ENCODE assay signal across 8 cellular contexts in the genomic region with DNA sequence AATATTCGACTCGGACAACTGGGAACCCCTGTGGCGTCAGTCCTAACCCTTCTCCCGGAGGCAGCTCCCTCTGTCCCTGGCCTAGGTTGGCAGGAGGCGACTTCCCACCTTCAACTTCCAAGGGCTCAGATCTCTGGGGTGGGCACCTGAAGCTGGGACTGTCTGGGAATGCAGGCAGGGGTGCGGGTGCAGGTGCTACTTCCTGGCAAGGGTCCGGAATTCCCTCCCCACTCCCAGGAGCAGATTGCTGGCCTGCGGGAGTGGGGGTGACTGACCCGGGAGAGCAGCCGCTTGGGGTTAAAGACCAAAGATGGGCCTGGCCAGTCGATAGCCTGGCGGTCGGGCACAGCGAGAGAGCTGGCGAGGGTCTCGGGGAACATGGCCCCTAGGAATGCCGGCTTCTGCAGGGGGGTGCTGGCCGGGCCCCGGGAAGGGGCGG. TPM values are rescaled to one million over a fixed set of nuclear protein-coding genes. Genes with fewer than 3 reads are reported as not detected.
DNase-seq lines count a peak whose midpoint lies in the region; ATAC-seq and TF ChIP-seq lines count a peak whose summit lies in the region.

No MANE protein-coding gene starts in this region.

- no peak overlapping the region for H2BK15ac ChIP-seq in H9 (ENCODE audit: low read depth, low read length)

- TF ChIP-seq CTCF in H9 (conservative IDR thresholded peaks at IDR 0.05) (no peak), sigmoid colon (IDR thresholded peaks at IDR 0.05) (no peak)

- POLR2A ChIA-PET in activated CD4-positive, alpha-beta memory T cell treated with anti-CD3 and anti-CD28 coated beads for 36 hours (lab: Charles Lee), result interaction anchor here (1.0 to 1.4 kb wide), 5 partner anchors 16 to 145 kb away, joined by 3 to 4 read pairs (median 3); partner anchors contain the start of gene GSTK1

- peak overlapping the region; percentile 87 to 96 for H3K4me3 Mint-ChIP-seq in H9
- H3K4me3 Mint-ChIP-seq in activated CD4-positive, alpha-beta memory T cell treated with anti-CD3 and anti-CD28 coated beads for 36 hours, result peak overlapping the region; percentile 70

- no peak overlapping the region for H4K5ac ChIP-seq in H9 (ENCODE audit: insufficient read length, low read depth, low read length)

- no peak overlapping the region for H2AK5ac ChIP-seq in H9 (ENCODE audit: insufficient read length, low read length)

- ATAC-seq in HG03354 (IDR thresholded peaks at IDR 0.05; ENCODE audit: poor library complexity, severe bottlenecking, unreplicated experiment), result no peak

- H3K4me3 ChIP-seq in iPS-18c (ENCODE audit: insufficient read depth, low read depth, low read length), result peak overlapping the region; percentile 74
- peak overlapping the region in 3 of 4 donors; percentile 12 to 30 (median 21) for H3K4me3 ChIP-seq in sigmoid colon

- H3K79me2 ChIP-seq in H9 (ENCODE audit: insufficient read depth, low read length), result peaks cover 10% of the 10 kb centered on the region; the same call in 1 of the 2 replicates

- peak overlapping the region; percentile 75 for H3K18ac ChIP-seq in H9 (ENCODE audit: insufficient read length, low read depth, low read length)

- H3K23me2 ChIP-seq in H9 (ENCODE audit: insufficient read length, low read depth, low read length, poor library complexity, severe bottlenecking), result peaks cover 10% of the 10 kb centered on the region

- no peak for TF ChIP-seq POLR2A in sigmoid colon (IDR thresholded peaks at IDR 0.05)

- peak overlapping the region; percentile 65 for H3K9ac ChIP-seq in H9 (ENCODE audit: extremely low read depth, insufficient read length, low read length)

- H3K4ac ChIP-seq in H9 (ENCODE audit: low read depth, low read length), result no peak overlapping the region

- H3K4me2 ChIP-seq in H9 (ENCODE audit: insufficient read depth, insufficient read length, low read length), result peak overlapping the region; percentile 87

- no peaks in the 10 kb centered on the region for H3K36me3 ChIP-seq in sigmoid colon

- no peaks in the 10 kb centered on the region for H3K79me1 ChIP-seq in H9 (ENCODE audit: insufficient read depth, low read depth, low read length, poor library complexity, severe bottlenecking)

- H3K4me1 ChIP-seq in H9 (ENCODE audit: insufficient read depth, low read length) (peaks cover 34% of the 10 kb centered on the region), sigmoid colon (peaks cover 0 to 41% (median 25%) of the 10 kb centered on the region in 4 donors)

- H4K20me1 ChIP-seq in H9 (ENCODE audit: control insufficient read depth, insufficient read depth, insufficient read length), result no peaks in the 10 kb centered on the region

- H2AFZ ChIP-seq in H9 (ENCODE audit: low read length), result no peak overlapping the region

- intact Hi-C loops in activated CD4-positive, alpha-beta memory T cell treated with anti-CD3 and anti-CD28 coated beads for 36 hours (cut with micrococcal nuclease), result loop anchor here (1.0 to 5.0 kb wide), 3 partner anchors 28 to 167 kb away; no protein-coding TSS in a partner anchor
- intact Hi-C loops in sigmoid colon (cut with DNase I), result no loop called here

- H3K14ac ChIP-seq in H9 (ENCODE audit: insufficient read depth, low read length), result peak overlapping the region; percentile 83; the same call in 1 of the 2 replicates

- DNase-seq in H9, result no peak
- no peak for DNase-seq in activated CD4-positive, alpha-beta memory T cell treated with anti-CD3 and anti-CD28 coated beads for 36 hours
- no peak for DNase-seq in sigmoid colon
- no peak for DNase-seq in HUDEP-2 (lab: John Stamatoyannopoulos, UW; ENCODE audit: unreplicated experiment in 76 of 76)
- DNase-seq in Ammon's horn (ENCODE audit: low spot score), result no peak
- no peak for DNase-seq in dedifferentiated amniotic fluid mesenchymal stem cell (ENCODE audit: extremely low spot score)

- peaks cover 80 to 84% of the 10 kb centered on the region in 2 experiments for H3K4me1 Mint-ChIP-seq in H9
- H3K4me1 Mint-ChIP-seq in activated CD4-positive, alpha-beta memory T cell treated with anti-CD3 and anti-CD28 coated beads for 36 hours (ENCODE audit: low read depth), result peaks cover 53% of the 10 kb centered on the region

- H2BK120ac ChIP-seq in H9 (ENCODE audit: low read depth, low read length, poor library complexity, severe bottlenecking), result no peak overlapping the region

- H2BK12ac ChIP-seq in H9 (ENCODE audit: insufficient read length, low read depth, low read length), result no peak overlapping the region

- H3K9me3 ChIP-seq in H9 (ENCODE audit: control insufficient read depth, low read depth, low read length) (no peaks in the 10 kb centered on the region), iPS-18c (ENCODE audit: control insufficient read depth, insufficient read depth, low read length) (no peaks in the 10 kb centered on the region), sigmoid colon (no peaks in the 10 kb centered on the region)

- peak overlapping the region; percentile 24 for H2BK5ac ChIP-seq in H9 (ENCODE audit: insufficient read length, low read length)

- H4K91ac ChIP-seq in H9 (ENCODE audit: insufficient read length, low read depth, low read length), result no peak overlapping the region

- TF ChIP-seq EP300 in sigmoid colon (IDR thresholded peaks at IDR 0.05), result no peak

- no peak overlapping the region for H4K8ac ChIP-seq in H9 (replicated peaks; ENCODE audit: insufficient read length, low read depth, low read length)

- no peak overlapping the region for H3T11ph ChIP-seq in H9 (ENCODE audit: low read length)

- no CpG with 5 or more reads among the region's 20 CpGs for WGBS in H9 (ENCODE audit: extremely low coverage, insufficient read length, low lambda C conversion rate)
- 9 to 19% methylated on average over 20 of the region's 20 CpGs for WGBS in sigmoid colon, 2 donors

- H3K9me3 Mint-ChIP-seq in H9, result no peaks in the 10 kb centered on the region
- no peaks in the 10 kb centered on the region for H3K9me3 Mint-ChIP-seq in activated CD4-positive, alpha-beta memory T cell treated with anti-CD3 and anti-CD28 coated beads for 36 hours

- H2BK20ac ChIP-seq in H9 (ENCODE audit: low read depth, low read length, poor library complexity, severe bottlenecking), result no peak overlapping the region

- H3K56ac ChIP-seq in H9 (ENCODE audit: insufficient read length, low read depth, low read length), result no peak overlapping the region

- peak overlapping the region in 2 of 3 experiments; percentile 87 to 96; a peak in 4 of 7 replicates for H3K27ac Mint-ChIP-seq in H9
- no peak overlapping the region for H3K27ac Mint-ChIP-seq in activated CD4-positive, alpha-beta memory T cell treated with anti-CD3 and anti-CD28 coated beads for 36 hours

- CTCF ChIA-PET in activated CD4-positive, alpha-beta memory T cell treated with anti-CD3 and anti-CD28 coated beads for 36 hours (lab: Charles Lee), result interaction anchor here (1.2 to 5.0 kb wide), 7 partner anchors 8 to 193 kb away, joined by 3 to 28 read pairs (median 5); partner anchors contain the start of genes GSTK1 and ZYX

- no peaks in the 10 kb centered on the region for H3K27me3 Mint-ChIP-seq in H9 (ENCODE audit: low read depth)
- H3K27me3 Mint-ChIP-seq in activated CD4-positive, alpha-beta memory T cell treated with anti-CD3 and anti-CD28 coated beads for 36 hours, result no peaks in the 10 kb centered on the region

- no peak overlapping the region for H3K23ac ChIP-seq in H9 (ENCODE audit: insufficient read length, low read depth, low read length)

- H3K27me3 ChIP-seq in H9 (ENCODE audit: insufficient read depth, low read length) (no peaks in the 10 kb centered on the region), sigmoid colon (no peaks in the 10 kb centered on the region)

- no peak overlapping the region for H3K27ac ChIP-seq in H9 (ENCODE audit: insufficient read length, low read depth, low read length)
- no peak overlapping the region for H3K27ac ChIP-seq in sigmoid colon

- H3K36me3 Mint-ChIP-seq in H9 (ENCODE audit: insufficient read depth in 1 of 3, low read depth in 3 of 3), result peaks cover 28 to 32% (median 31%) of the 10 kb centered on the region in 3 experiments
- peaks cover 2% of the 10 kb centered on the region for H3K36me3 Mint-ChIP-seq in activated CD4-positive, alpha-beta memory T cell treated with anti-CD3 and anti-CD28 coated beads for 36 hours

RNA-seq across cellular contexts. Expression of gene EPHA1, which starts 0.4 kb away (rescaled TPM):
- total RNA-seq in H9 (2021) (109 and 119 TPM in 2 replicates), sigmoid colon (1 to 10 TPM in 1 of 4 donors, under 1 TPM in 1, not detected in 2; 0.14 to 1.5 TPM)
- total RNA-seq in activated CD4-positive, alpha-beta memory T cell treated with anti-CD3 and anti-CD28 coated beads for 36 hours, result 1 to 10 TPM; 2.9 to 4.3 TPM
- polyA plus RNA-seq in sigmoid colon, result 10 to 100 TPM in 1 of 3 donors, 1 to 10 TPM in 1, under 1 TPM in 1; 0.92 to 10.2 (median 4.2) TPM

RNA-seq across cellular contexts. Expression of gene ZYX, which starts 27.1 kb away (rescaled TPM):
- total RNA-seq in H9 (2021), result 236 and 237 TPM in 2 replicates
- 100 to 1,000 TPM; 137 to 140 TPM for total RNA-seq in activated CD4-positive, alpha-beta memory T cell treated with anti-CD3 and anti-CD28 coated beads for 36 hours
- 100 to 1,000 TPM in 2 of 4 donors, 10 to 100 TPM in 2; 67.3 to 218 (median 120) TPM for total RNA-seq in sigmoid colon
- 10 to 100 TPM; 34.4 to 91.3 (median 46.8) TPM for polyA plus RNA-seq in sigmoid colon

RNA-seq across cellular contexts. Expression of gene TAS2R60, which starts 35.0 kb away (rescaled TPM):
- total RNA-seq in H9 (2021) (not detected in 2 replicates), sigmoid colon (not detected)
- not detected for total RNA-seq in activated CD4-positive, alpha-beta memory T cell treated with anti-CD3 and anti-CD28 coated beads for 36 hours
- polyA plus RNA-seq in sigmoid colon, result not detected

RNA-seq across cellular contexts. Expression of gene FAM131B, which starts 45.8 kb away (rescaled TPM):
- total RNA-seq in H9 (2021) (17.3 and 18.5 TPM in 2 replicates), sigmoid colon (10 to 100 TPM in 1 of 4 donors, 1 to 10 TPM in 3; 6.4 to 15.7 (median 6.8) TPM)
- total RNA-seq in activated CD4-positive, alpha-beta memory T cell treated with anti-CD3 and anti-CD28 coated beads for 36 hours, result 1 to 10 TPM; 1.9 to 2.3 TPM
- 1 to 10 TPM in 1 of 3 donors, under 1 TPM in 2; under 0.01 to 2.0 (median under 0.01) TPM for polyA plus RNA-seq in sigmoid colon

Comparison
In these comparisons a context has a peak if more than half of its experiments do, and no peak if none do; other contexts are left out.
1. RNA of gene EPHA1, which starts 0.4 kb away (total RNA-seq): 109 to 119 TPM in H9; 2.9 to 4.3 TPM in activated CD4-positive, alpha-beta memory T cell treated with anti-CD3 and anti-CD28 coated beads for 36 hours and 0.14 to 1.5 TPM in sigmoid colon; every median in the first group is over 10 times any median in the second.